Comparison of ENCODE assay signal across 8 cellular contexts in genomic region chr18:42053188-42053781, GRCh38.
DNase-seq lines count a peak whose midpoint lies in the region; ATAC-seq and TF ChIP-seq lines count a peak whose summit lies in the region.

No MANE protein-coding gene starts in this region.

- peak; percentile 77 for DNase-seq in DMS53 (lab: John Stamatoyannopoulos, UW)
- DNase-seq in IMR-90 = peak; percentile 62
- DNase-seq in SJCRH30 = peak; percentile 21 to 53
- peak; percentile 62 for DNase-seq in activated naive CD4-positive, alpha-beta T cell treated with Interleukin-2 at 50 U/mL for 16 hours
- peak; percentile 72 for DNase-seq in globus pallidus (ENCODE audit: low spot score)
- DNase-seq in putamen (ENCODE audit: low spot score) = peak; percentile 50
- no peak for DNase-seq in omental fat pad (ENCODE audit: low spot score)

- no peak overlapping the region for H3K23ac ChIP-seq in IMR-90 (ENCODE audit: low read depth, low read length)

- no peak for TF ChIP-seq POLR2A in IMR-90 (IDR thresholded peaks at IDR 0.05; ENCODE audit: low read depth, low read length)

- H3K27ac ChIP-seq in IMR-90 (ENCODE audit: insufficient read depth, low read length) (no peak overlapping the region), SJCRH30 (no peak overlapping the region)

- H3K9ac ChIP-seq in IMR-90 (ENCODE audit: low read depth, low read length) = no peak overlapping the region

- no peak overlapping the region for H3K4me2 ChIP-seq in IMR-90 (ENCODE audit: low read depth, low read length)

- peak; percentile 62 for TF ChIP-seq RAD21 in IMR-90 (IDR thresholded peaks at IDR 0.05; ENCODE audit: low read length)

- no peaks in the 10 kb centered on the region for H3K9me3 ChIP-seq in IMR-90 (ENCODE audit: control insufficient read depth, insufficient read depth, low read length)
- no peaks in the 10 kb centered on the region for H3K9me3 ChIP-seq in SJCRH30 (replicated peaks)

- H4K5ac ChIP-seq in IMR-90 (ENCODE audit: low read depth, low read length) = no peak overlapping the region

- H3K36me3 ChIP-seq in IMR-90 (ENCODE audit: control insufficient read depth, insufficient read depth, low read length) (peaks cover 9% of the 10 kb centered on the region; the same call in 1 of the 2 replicates), SJCRH30 (no peaks in the 10 kb centered on the region; the same call in 1 of the 2 replicates)

- H2BK15ac ChIP-seq in IMR-90 (ENCODE audit: low read depth, low read length) = no peak overlapping the region

- no peak overlapping the region for H4K8ac ChIP-seq in IMR-90 (ENCODE audit: low read depth in 2 of 2, low read length in 2 of 2)

- H2BK20ac ChIP-seq in IMR-90 (ENCODE audit: low read depth, low read length) = no peak overlapping the region

- POLR2A ChIA-PET in IMR-90 (lab: Charles Lee; ENCODE audit: unreplicated experiment) = no interaction called here

- no peak overlapping the region for H3K14ac ChIP-seq in IMR-90 (replicated peaks; ENCODE audit: low read depth, low read length)

- H3K18ac ChIP-seq in IMR-90 (ENCODE audit: low read depth, low read length) = no peak overlapping the region

- peak; percentile 76 for TF ChIP-seq CTCF in IMR-90 (conservative IDR thresholded peaks at IDR 0.05; ENCODE audit: low read depth, low read length)
- TF ChIP-seq CTCF in omental fat pad (IDR thresholded peaks at IDR 0.05) = no peak

- no peaks in the 10 kb centered on the region for H3K27me3 ChIP-seq in IMR-90 (ENCODE audit: control insufficient read depth, insufficient read depth, low read length)
- no peaks in the 10 kb centered on the region for H3K27me3 ChIP-seq in SJCRH30

- no peak overlapping the region for H2BK5ac ChIP-seq in IMR-90 (ENCODE audit: low read depth, low read length, poor library complexity, severe bottlenecking)

- H3K79me1 ChIP-seq in IMR-90 (ENCODE audit: low read depth in 1 of 2, low read length in 2 of 2) = no peaks in the 10 kb centered on the region; a peak in 1 of 4 replicates

- H4K91ac ChIP-seq in IMR-90 (ENCODE audit: insufficient read depth, low read depth, low read length) = no peak overlapping the region

- no peak overlapping the region for H2BK120ac ChIP-seq in IMR-90 (ENCODE audit: low read depth, low read length)

- dilution Hi-C loops in IMR-90 (cut with HindIII; ENCODE audit: low sequenced_read_pairs, unreplicated experiment) = no loop called here

- no CpG with 5 or more reads among the region's 5 CpGs for WGBS in IMR-90 (ENCODE audit: extremely low coverage in 2 of 2, insufficient read length in 1 of 2), 2 experiments

- H2AK9ac ChIP-seq in IMR-90 (replicated peaks; ENCODE audit: low read depth, low read length, poor library complexity) = no peak overlapping the region

- no TSS peak for BruUV-seq in IMR-90 (replicated peaks; lab: Mats Ljungman, UMichigan)

- H4K20me1 ChIP-seq in IMR-90 (ENCODE audit: insufficient read depth, low read length) = no peaks in the 10 kb centered on the region

- no peak overlapping the region for H2AFZ ChIP-seq in IMR-90 (replicated peaks; ENCODE audit: low read length, poor library complexity)

- no peaks in the 10 kb centered on the region for H3K9me1 ChIP-seq in IMR-90 (ENCODE audit: insufficient read depth, low read length)

- in situ Hi-C loops in IMR-90 (cut with MboI; ENCODE audit: low sequenced_read_pairs) = no loop called here

- H3K4ac ChIP-seq in IMR-90 (ENCODE audit: low read depth, low read length) = no peak overlapping the region

- no peak overlapping the region for H2AK5ac ChIP-seq in IMR-90 (ENCODE audit: low read depth, low read length)

- CTCF ChIA-PET in IMR-90 (lab: Yijun Ruan, JAX) = interaction anchor here (0.6 to 2.6 kb wide), 18 partner anchors 9 to 1219 kb away, joined by 3 to 19 read pairs (median 4); no protein-coding TSS in a partner anchor

- intact Hi-C loops in IMR-90 (cut with micrococcal nuclease) = loop anchor here (1.0 to 5.0 kb wide), 3 partner anchors 245 to 1509 kb away; no protein-coding TSS in a partner anchor

- ATAC-seq in GM21447 (IDR thresholded peaks at IDR 0.05; ENCODE audit: unreplicated experiment) = peak; percentile 82
- peak; percentile 80 for ATAC-seq in IMR-90 (ENCODE audit: low read depth)
- ATAC-seq in omental fat pad (ENCODE audit: low FRiP score) = no peak

- no peak overlapping the region for H3K4me3 ChIP-seq in IMR-90 (ENCODE audit: insufficient read depth, low read depth, low read length)
- no peak overlapping the region for H3K4me3 ChIP-seq in SJCRH30

- no peaks in the 10 kb centered on the region for H3K4me1 ChIP-seq in IMR-90 (ENCODE audit: control insufficient read depth, insufficient read depth, low read length)
- H3K4me1 ChIP-seq in SJCRH30 = no peaks in the 10 kb centered on the region

- H3K56ac ChIP-seq in IMR-90 (ENCODE audit: extremely low read depth, insufficient read depth, low read length) = no peak overlapping the region

TF ChIP-seq in IMR-90, 13 proteins besides CTCF, POLR2A, EP300 and RAD21:
- TF ChIP-seq SMC3 (IDR thresholded peaks at IDR 0.05; ENCODE audit: low read depth, low read length) (peak; percentile 36; the same call in 1 of the 2 replicates), NFE2L2 (IDR thresholded peaks at IDR 0.05; ENCODE audit: low read depth, low read length) (no peak)
